1 cellular context compared by ENCODE assay signal in the genomic region with DNA sequence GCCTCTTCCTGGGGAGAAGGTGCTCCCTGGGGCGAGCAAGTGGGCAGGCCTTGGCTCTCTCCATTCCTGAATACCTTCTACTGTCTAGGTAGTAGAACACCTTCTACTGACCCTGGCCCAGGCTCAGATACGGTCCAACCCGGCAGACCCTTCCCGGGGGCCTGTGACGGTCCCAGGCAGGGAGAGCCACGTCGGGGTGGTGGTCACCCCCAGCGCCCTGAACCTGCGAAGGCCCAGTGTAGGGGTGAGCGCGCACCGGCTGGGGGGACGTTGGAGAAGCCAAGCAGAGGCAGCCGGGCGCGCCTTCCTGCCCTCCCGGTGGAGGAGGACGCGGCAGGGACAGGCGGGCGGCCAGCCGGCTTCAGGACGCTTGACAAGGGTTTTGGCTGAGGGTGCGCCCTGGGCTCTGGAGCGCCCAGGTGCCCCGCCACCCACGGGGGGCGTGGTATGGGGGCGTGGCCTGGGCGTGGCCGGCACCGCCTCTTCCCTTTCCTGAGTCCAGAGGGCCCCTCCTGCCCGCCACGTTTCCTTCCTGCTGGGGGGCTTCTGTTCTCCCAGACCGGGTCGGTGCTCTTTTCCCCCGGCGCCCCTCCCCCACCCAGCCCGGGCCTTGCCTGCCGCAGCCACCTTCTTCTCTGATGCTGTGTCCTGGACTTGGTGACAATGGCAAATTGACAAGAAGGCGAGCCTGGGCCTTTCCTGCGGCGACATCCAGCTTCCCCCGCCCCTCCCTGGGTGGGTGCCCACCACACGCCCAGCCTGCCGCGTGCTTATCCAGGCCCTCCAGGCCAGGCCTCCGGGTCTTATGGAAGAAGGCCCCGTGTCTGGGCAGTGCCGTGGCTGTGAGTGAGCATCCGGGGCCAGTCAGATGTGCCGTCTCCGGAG.
TF ChIP-seq lines count a peak whose summit lies in the region.

No MANE protein-coding gene starts in this region.

TF ChIP-seq in K562, 482 proteins besides CTCF, POLR2A, EP300 and RAD21 (continued from another document):
- TF ChIP-seq MYC (IDR thresholded peaks at IDR 0.05; ENCODE audit: low read depth, low read length): peak; percentile 26; the same call in 1 of the 2 replicates
- TF ChIP-seq MYC (CRISPR knock-in tag; IDR thresholded peaks at IDR 0.05; ENCODE audit: borderline replicate concordance, low read depth): no peak
- TF ChIP-seq, protein P1, sequence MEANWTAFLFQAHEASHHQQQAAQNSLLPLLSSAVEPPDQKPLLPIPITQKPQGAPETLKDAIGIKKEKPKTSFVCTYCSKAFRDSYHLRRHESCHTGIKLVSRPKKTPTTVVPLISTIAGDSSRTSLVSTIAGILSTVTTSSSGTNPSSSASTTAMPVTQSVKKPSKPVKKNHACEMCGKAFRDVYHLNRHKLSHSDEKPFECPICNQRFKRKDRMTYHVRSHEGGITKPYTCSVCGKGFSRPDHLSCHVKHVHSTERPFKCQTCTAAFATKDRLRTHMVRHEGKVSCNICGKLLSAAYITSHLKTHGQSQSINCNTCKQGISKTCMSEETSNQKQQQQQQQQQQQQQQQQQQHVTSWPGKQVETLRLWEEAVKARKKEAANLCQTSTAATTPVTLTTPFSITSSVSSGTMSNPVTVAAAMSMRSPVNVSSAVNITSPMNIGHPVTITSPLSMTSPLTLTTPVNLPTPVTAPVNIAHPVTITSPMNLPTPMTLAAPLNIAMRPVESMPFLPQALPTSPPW (CRISPR knock-in tag; IDR thresholded peaks at IDR 0.05): peak; percentile 21; the same call in 1 of the 2 replicates
- peak; percentile 48 for TF ChIP-seq RBFOX2 (IDR thresholded peaks at IDR 0.05; ENCODE audit: low read depth, low read length)
- no peak for TF ChIP-seq ZFP36 (IDR thresholded peaks at IDR 0.05; ENCODE audit: low read depth, low read length, partially characterized antibody)
- TF ChIP-seq, protein P2, sequence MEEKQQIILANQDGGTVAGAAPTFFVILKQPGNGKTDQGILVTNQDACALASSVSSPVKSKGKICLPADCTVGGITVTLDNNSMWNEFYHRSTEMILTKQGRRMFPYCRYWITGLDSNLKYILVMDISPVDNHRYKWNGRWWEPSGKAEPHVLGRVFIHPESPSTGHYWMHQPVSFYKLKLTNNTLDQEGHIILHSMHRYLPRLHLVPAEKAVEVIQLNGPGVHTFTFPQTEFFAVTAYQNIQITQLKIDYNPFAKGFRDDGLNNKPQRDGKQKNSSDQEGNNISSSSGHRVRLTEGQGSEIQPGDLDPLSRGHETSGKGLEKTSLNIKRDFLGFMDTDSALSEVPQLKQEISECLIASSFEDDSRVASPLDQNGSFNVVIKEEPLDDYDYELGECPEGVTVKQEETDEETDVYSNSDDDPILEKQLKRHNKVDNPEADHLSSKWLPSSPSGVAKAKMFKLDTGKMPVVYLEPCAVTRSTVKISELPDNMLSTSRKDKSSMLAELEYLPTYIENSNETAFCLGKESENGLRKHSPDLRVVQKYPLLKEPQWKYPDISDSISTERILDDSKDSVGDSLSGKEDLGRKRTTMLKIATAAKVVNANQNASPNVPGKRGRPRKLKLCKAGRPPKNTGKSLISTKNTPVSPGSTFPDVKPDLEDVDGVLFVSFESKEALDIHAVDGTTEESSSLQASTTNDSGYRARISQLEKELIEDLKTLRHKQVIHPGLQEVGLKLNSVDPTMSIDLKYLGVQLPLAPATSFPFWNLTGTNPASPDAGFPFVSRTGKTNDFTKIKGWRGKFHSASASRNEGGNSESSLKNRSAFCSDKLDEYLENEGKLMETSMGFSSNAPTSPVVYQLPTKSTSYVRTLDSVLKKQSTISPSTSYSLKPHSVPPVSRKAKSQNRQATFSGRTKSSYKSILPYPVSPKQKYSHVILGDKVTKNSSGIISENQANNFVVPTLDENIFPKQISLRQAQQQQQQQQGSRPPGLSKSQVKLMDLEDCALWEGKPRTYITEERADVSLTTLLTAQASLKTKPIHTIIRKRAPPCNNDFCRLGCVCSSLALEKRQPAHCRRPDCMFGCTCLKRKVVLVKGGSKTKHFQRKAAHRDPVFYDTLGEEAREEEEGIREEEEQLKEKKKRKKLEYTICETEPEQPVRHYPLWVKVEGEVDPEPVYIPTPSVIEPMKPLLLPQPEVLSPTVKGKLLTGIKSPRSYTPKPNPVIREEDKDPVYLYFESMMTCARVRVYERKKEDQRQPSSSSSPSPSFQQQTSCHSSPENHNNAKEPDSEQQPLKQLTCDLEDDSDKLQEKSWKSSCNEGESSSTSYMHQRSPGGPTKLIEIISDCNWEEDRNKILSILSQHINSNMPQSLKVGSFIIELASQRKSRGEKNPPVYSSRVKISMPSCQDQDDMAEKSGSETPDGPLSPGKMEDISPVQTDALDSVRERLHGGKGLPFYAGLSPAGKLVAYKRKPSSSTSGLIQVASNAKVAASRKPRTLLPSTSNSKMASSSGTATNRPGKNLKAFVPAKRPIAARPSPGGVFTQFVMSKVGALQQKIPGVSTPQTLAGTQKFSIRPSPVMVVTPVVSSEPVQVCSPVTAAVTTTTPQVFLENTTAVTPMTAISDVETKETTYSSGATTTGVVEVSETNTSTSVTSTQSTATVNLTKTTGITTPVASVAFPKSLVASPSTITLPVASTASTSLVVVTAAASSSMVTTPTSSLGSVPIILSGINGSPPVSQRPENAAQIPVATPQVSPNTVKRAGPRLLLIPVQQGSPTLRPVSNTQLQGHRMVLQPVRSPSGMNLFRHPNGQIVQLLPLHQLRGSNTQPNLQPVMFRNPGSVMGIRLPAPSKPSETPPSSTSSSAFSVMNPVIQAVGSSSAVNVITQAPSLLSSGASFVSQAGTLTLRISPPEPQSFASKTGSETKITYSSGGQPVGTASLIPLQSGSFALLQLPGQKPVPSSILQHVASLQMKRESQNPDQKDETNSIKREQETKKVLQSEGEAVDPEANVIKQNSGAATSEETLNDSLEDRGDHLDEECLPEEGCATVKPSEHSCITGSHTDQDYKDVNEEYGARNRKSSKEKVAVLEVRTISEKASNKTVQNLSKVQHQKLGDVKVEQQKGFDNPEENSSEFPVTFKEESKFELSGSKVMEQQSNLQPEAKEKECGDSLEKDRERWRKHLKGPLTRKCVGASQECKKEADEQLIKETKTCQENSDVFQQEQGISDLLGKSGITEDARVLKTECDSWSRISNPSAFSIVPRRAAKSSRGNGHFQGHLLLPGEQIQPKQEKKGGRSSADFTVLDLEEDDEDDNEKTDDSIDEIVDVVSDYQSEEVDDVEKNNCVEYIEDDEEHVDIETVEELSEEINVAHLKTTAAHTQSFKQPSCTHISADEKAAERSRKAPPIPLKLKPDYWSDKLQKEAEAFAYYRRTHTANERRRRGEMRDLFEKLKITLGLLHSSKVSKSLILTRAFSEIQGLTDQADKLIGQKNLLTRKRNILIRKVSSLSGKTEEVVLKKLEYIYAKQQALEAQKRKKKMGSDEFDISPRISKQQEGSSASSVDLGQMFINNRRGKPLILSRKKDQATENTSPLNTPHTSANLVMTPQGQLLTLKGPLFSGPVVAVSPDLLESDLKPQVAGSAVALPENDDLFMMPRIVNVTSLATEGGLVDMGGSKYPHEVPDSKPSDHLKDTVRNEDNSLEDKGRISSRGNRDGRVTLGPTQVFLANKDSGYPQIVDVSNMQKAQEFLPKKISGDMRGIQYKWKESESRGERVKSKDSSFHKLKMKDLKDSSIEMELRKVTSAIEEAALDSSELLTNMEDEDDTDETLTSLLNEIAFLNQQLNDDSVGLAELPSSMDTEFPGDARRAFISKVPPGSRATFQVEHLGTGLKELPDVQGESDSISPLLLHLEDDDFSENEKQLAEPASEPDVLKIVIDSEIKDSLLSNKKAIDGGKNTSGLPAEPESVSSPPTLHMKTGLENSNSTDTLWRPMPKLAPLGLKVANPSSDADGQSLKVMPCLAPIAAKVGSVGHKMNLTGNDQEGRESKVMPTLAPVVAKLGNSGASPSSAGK (IDR thresholded peaks at IDR 0.05): peak; percentile 40; the same call in 1 of the 2 replicates
- TF ChIP-seq POLR2G (IDR thresholded peaks at IDR 0.05; ENCODE audit: low read depth, low read length): peak; percentile 27; the same call in 1 of the 2 replicates
- no peak for TF ChIP-seq NFXL1 (CRISPR knock-in tag; IDR thresholded peaks at IDR 0.05)
- TF ChIP-seq HNRNPL (IDR thresholded peaks at IDR 0.05; ENCODE audit: low read depth, low read length): 0 out of 2 replicates have a peak, but pooled peaks have one; percentile 46
- 0 out of 2 replicates have a peak, but pooled peaks have one; percentile 8 for TF ChIP-seq EP400 (IDR thresholded peaks at IDR 0.05)
- peak in 1 of 2 experiments; percentile 23; a peak in 1 of 4 replicates for TF ChIP-seq NRF1 (conservative IDR thresholded peaks at IDR 0.05 in 1 of 2, IDR thresholded peaks at IDR 0.05 in 1 of 2)
